Comparison of ENCODE assay signal across 19 cellular contexts in genomic region chr21:34187935-34188334, GRCh38.
DNase-seq lines count a peak whose midpoint lies in the region; ATAC-seq and TF ChIP-seq lines count a peak whose summit lies in the region.
"Had no signal": no experiment of that assay in that cellular context is flagged by ENCODE, and none has a peak within 500 bp of the region (broad histone marks: within the 10 kb centered on the region; RNA-seq: fewer than 3 reads in every experiment).

No MANE protein-coding gene starts in this region.

- H3K4me1 ChIP-seq in SK-N-SH (ENCODE audit: control insufficient read depth in 1 of 2, insufficient read depth in 2 of 2, low read depth in 1 of 2, low read length in 1 of 2) (peaks cover 0 to 13% of the 10 kb centered on the region in 2 experiments; a peak in 1 of 4 replicates), gastroesophageal sphincter (no peaks in the 10 kb centered on the region)

- H3K9me3 Mint-ChIP-seq in osteocyte (ENCODE audit: unreplicated experiment) (no peaks in the 10 kb centered on the region), WTC11 (peaks cover 15% of the 10 kb centered on the region)
- H3K9me3 Mint-ChIP-seq: CD8-positive, alpha-beta T cell had no signal

- H3K36me3 ChIP-seq in SK-N-SH (replicated peaks in 1 of 2; ENCODE audit: control insufficient read depth in 1 of 2, insufficient read depth in 2 of 2, low read length in 1 of 2), result no peaks in the 10 kb centered on the region
- no peaks in the 10 kb centered on the region for H3K36me3 ChIP-seq in gastroesophageal sphincter
- H3K36me3 ChIP-seq: ovary had no signal

- no peak for TF ChIP-seq CTCF in AG09309 (IDR thresholded peaks at IDR 0.05; ENCODE audit: control insufficient read depth, insufficient read depth, low read depth, low read length, missing control alignments)
- TF ChIP-seq CTCF in SK-N-SH (IDR thresholded peaks at IDR 0.05), result no peak
- TF ChIP-seq CTCF in gastroesophageal sphincter (IDR thresholded peaks at IDR 0.05), result peak in 1 of 4 experiments; percentile 20
- no peak for TF ChIP-seq CTCF in osteocyte (IDR thresholded peaks at IDR 0.05)
- TF ChIP-seq CTCF in WTC11 (IDR thresholded peaks at IDR 0.05), result no peak

- H3K4me1 Mint-ChIP-seq in osteocyte (ENCODE audit: unreplicated experiment) (peaks cover 4% of the 10 kb centered on the region), WTC11 (peaks cover 32% of the 10 kb centered on the region)

- H4K20me1 ChIP-seq in SK-N-SH (ENCODE audit: insufficient read depth), result no peaks in the 10 kb centered on the region

- TF ChIP-seq RAD21 in SK-N-SH (IDR thresholded peaks at IDR 0.05; ENCODE audit: low read length), result no peak

- CTCF ChIA-PET in SK-N-SH (lab: Yijun Ruan, JAX) (no interaction called here), WTC11 (lab: Charles Lee) (no interaction called here)

- TF ChIP-seq POLR2A in gastroesophageal sphincter (IDR thresholded peaks at IDR 0.05), result no peak

- no peak overlapping the region for H3K27ac ChIP-seq in SK-N-SH (ENCODE audit: low read depth in 2 of 2, low read length in 1 of 2)
- H3K27ac ChIP-seq in gastroesophageal sphincter, result no peak overlapping the region
- H3K27ac ChIP-seq: ovary had no signal

- H2AFZ ChIP-seq in SK-N-SH (ENCODE audit: low read depth), result no peak overlapping the region

- no peak overlapping the region for H3K9ac ChIP-seq in SK-N-SH

- H3K4me3 Mint-ChIP-seq in osteocyte (ENCODE audit: unreplicated experiment) (no peak overlapping the region), WTC11 (no peak overlapping the region)
- H3K4me3 Mint-ChIP-seq: activated naive CD8-positive, alpha-beta T cell treated with anti-CD3 and anti-CD28 coated beads, Interleukin-2, amount 10 ng/mL, durations not matched to agents 7 days and 5 days; CD8-positive, alpha-beta T cell; stimulated activated naive CD8-positive, alpha-beta T cell treated with anti-CD3 and anti-CD28 coated beads, Interleukin-15, amount 100 ng/mL, for 72 hours had no signal

- WGBS in SK-N-SH (ENCODE audit: low lambda C conversion rate), result 54% methylated on average over 5 of the region's 6 CpGs
- 54 to 60% methylated on average over 1 to 4 of the region's 6 CpGs for WGBS in gastroesophageal sphincter (ENCODE audit: low coverage in 1 of 2), 2 donors

- no peak overlapping the region for H3K4me2 ChIP-seq in SK-N-SH

- H3K36me3 Mint-ChIP-seq in osteocyte (ENCODE audit: unreplicated experiment) (peaks cover 9% of the 10 kb centered on the region), WTC11 (peaks cover 13% of the 10 kb centered on the region)

- TF ChIP-seq EP300 in SK-N-SH (IDR thresholded peaks at IDR 0.05; ENCODE audit: borderline replicate concordance in 1 of 2, low read depth in 1 of 2, low read length in 1 of 2), result no peak
- no peak for TF ChIP-seq EP300 in gastroesophageal sphincter (IDR thresholded peaks at IDR 0.05)

- POLR2A ChIA-PET in SK-N-SH (lab: Yijun Ruan, JAX), result no interaction called here
- POLR2A ChIA-PET in WTC11 (lab: Charles Lee), result no interaction called here

- DNase-seq in AG09309 (ENCODE audit: low read depth) (peak; percentile 67), SK-N-SH (no peak), osteocyte (ENCODE audit: extremely low spot score, unreplicated experiment) (peak; percentile 53), retina (no peak), OCI-M1 (lab: John Stamatoyannopoulos, UW) (no peak), WTC11 (ENCODE audit: low spot score) (no peak)
- DNase-seq in NK-92 treated with Interleukin-12 subunit alpha and Interleukin-12 subunit beta, amount 100 ng/mL, for 24 hours (lab: John Stamatoyannopoulos, UW), result no peak
- DNase-seq: activated naive CD8-positive, alpha-beta T cell treated with anti-CD3 and anti-CD28 coated beads, Interleukin-2, amount 10 ng/mL, durations not matched to agents 7 days and 5 days; CD8-positive, alpha-beta T cell; dermis blood vessel endothelial cell; DMS79; glutamatergic neuron; KBM-7; MV-4-11; NCI-H187 treated with DMSO at 0.1 percent for 48 hours; ovary; stimulated activated naive CD8-positive, alpha-beta T cell treated with anti-CD3 and anti-CD28 coated beads, Interleukin-15, amount 100 ng/mL, for 72 hours had no signal

- no peaks in the 10 kb centered on the region for H3K9me2 ChIP-seq in SK-N-SH

- no peaks in the 10 kb centered on the region for H3K79me2 ChIP-seq in SK-N-SH (ENCODE audit: insufficient read depth)

- H3K4me3 ChIP-seq in AG09309 (ENCODE audit: control insufficient read depth, low read depth, low read length) (no peak overlapping the region), SK-N-SH (ENCODE audit: low read depth in 2 of 2, low read length in 1 of 2) (no peak overlapping the region), gastroesophageal sphincter (no peak overlapping the region)
- H3K4me3 ChIP-seq: ovary, skin epidermis had no signal

- H3K27me3 Mint-ChIP-seq in osteocyte (ENCODE audit: unreplicated experiment) (no peaks in the 10 kb centered on the region), WTC11 (ENCODE audit: low read depth) (no peaks in the 10 kb centered on the region)
- H3K27me3 Mint-ChIP-seq: activated naive CD8-positive, alpha-beta T cell treated with anti-CD3 and anti-CD28 coated beads, Interleukin-2, amount 10 ng/mL, durations not matched to agents 7 days and 5 days; stimulated activated naive CD8-positive, alpha-beta T cell treated with anti-CD3 and anti-CD28 coated beads, Interleukin-15, amount 100 ng/mL, for 72 hours had no signal

- no peaks in the 10 kb centered on the region for H3K27me3 ChIP-seq in SK-N-SH (ENCODE audit: insufficient read depth)
- no peaks in the 10 kb centered on the region for H3K27me3 ChIP-seq in gastroesophageal sphincter
- H3K27me3 ChIP-seq: ovary had no signal

- ATAC-seq in gastroesophageal sphincter, result peak; percentile 66
- ATAC-seq in WTC11, result no peak
- ATAC-seq: CD8-positive, alpha-beta T cell; stimulated activated naive CD8-positive, alpha-beta T cell treated with anti-CD3 and anti-CD28 coated beads, Interleukin-15, amount 100 ng/mL, for 72 hours had no signal

- H3K9me3 ChIP-seq in SK-N-SH (no peaks in the 10 kb centered on the region), gastroesophageal sphincter (no peaks in the 10 kb centered on the region)
- H3K9me3 ChIP-seq: ovary had no signal

- H3F3A ChIP-seq in SK-N-SH (replicated peaks; ENCODE audit: insufficient read depth), result no peaks in the 10 kb centered on the region

- H3K27ac Mint-ChIP-seq in osteocyte (ENCODE audit: unreplicated experiment) (no peak overlapping the region), WTC11 (no peak overlapping the region)
- H3K27ac Mint-ChIP-seq: activated naive CD8-positive, alpha-beta T cell treated with anti-CD3 and anti-CD28 coated beads, Interleukin-2, amount 10 ng/mL, durations not matched to agents 7 days and 5 days; CD8-positive, alpha-beta T cell; stimulated activated naive CD8-positive, alpha-beta T cell treated with anti-CD3 and anti-CD28 coated beads, Interleukin-15, amount 100 ng/mL, for 72 hours had no signal

TF ChIP-seq in SK-N-SH, 30 proteins besides CTCF, POLR2A, EP300 and RAD21 (continues in another document):
- no peak for TF ChIP-seq IRF3 (IDR thresholded peaks at IDR 0.05; ENCODE audit: low read depth, low read length)
- TF ChIP-seq NFIC (IDR thresholded peaks at IDR 0.05; ENCODE audit: borderline replicate concordance), result peak; percentile 32; the same call in 1 of the 2 replicates
- TF ChIP-seq FOXJ3 (CRISPR knock-in tag; IDR thresholded peaks at IDR 0.05), result no peak
- no peak for TF ChIP-seq USF1 (IDR thresholded peaks at IDR 0.05; ENCODE audit: borderline replicate concordance, low read depth)
- TF ChIP-seq RCOR1 (IDR thresholded peaks at IDR 0.05; ENCODE audit: low read length), result no peak

TF ChIP-seq in WTC11, 78 proteins besides CTCF, POLR2A, EP300 and RAD21:
- TF ChIP-seq HMGXB4 (CRISPR knock-in tag; IDR thresholded peaks at IDR 0.05), result no peak
- TF ChIP-seq EMX1 (CRISPR knock-in tag; IDR thresholded peaks at IDR 0.05), result no peak
- no peak for TF ChIP-seq CDX4 (CRISPR knock-in tag; IDR thresholded peaks at IDR 0.05; ENCODE audit: borderline replicate concordance)
TF ChIP-seq in WTC11: peak in this region for 0.

Comparison
In these comparisons a context has a peak if more than half of its experiments do, and no peak if none do; other contexts are left out.
1. DNase-seq: peak in AG09309 (single experiment) and osteocyte (single experiment); none in SK-N-SH (single experiment), retina (single experiment), NK-92 treated with Interleukin-12 subunit alpha and Interleukin-12 subunit beta, amount 100 ng/mL, for 24 hours (single experiment), OCI-M1 (single experiment) and WTC11 (single experiment).